21 cellular contexts compared by ENCODE assay signal in the genomic region with DNA sequence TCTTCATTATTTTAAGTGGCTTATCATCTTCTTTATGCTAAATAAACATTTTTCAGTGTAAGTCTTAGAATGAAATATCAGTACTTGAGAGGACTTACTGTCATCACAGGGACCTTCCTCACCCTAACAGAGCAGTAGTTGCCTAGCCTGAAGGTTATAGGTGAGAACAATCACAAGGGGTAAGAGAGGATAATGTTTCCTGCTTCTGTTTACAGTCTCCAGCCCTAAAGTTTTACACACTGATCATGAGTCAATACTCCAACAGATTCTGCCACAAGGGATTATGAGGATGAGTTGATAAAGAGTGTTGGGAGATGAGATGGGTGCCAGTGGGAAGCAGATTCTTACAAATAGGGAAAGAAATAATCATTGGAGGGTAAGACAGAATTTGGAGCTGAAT.
"Had no signal": no experiment of that assay in that cellular context is flagged by ENCODE, and none has a peak within 500 bp of the region (broad histone marks: within the 10 kb centered on the region; RNA-seq: fewer than 3 reads in every experiment).

No MANE protein-coding gene starts in this region.

- H3K27ac ChIP-seq: esophagus squamous epithelium, left lung, neural progenitor cell, prostate gland, right atrium auricular region, stomach, thyroid gland, vagina had no signal

- ATAC-seq: left lung; naive thymus-derived CD4-positive, alpha-beta T cell; sciatic nerve; stimulated activated effector memory CD8-positive, alpha-beta T cell treated with anti-CD3 and anti-CD28 coated beads, Interleukin-12 subunit alpha, Interleukin-12 subunit beta, amount 100 ng/mL, for 72 hours had no signal

- H3K27me3 ChIP-seq: esophagus squamous epithelium, left lung, neural progenitor cell, right atrium auricular region, stomach, thyroid gland, vagina had no signal

- H3K4me3 ChIP-seq: esophagus squamous epithelium, left lung, neural progenitor cell, prostate gland, right atrium auricular region, smooth muscle cell, stomach, thyroid gland, vagina had no signal

- H3K36me3 ChIP-seq: esophagus squamous epithelium, left lung, neural progenitor cell, prostate gland, right atrium auricular region, stomach, thyroid gland, vagina had no signal

- H3K4me1 ChIP-seq: esophagus squamous epithelium, left lung, neural progenitor cell, prostate gland, right atrium auricular region, stomach, thyroid gland, vagina had no signal

- H3K9me3 ChIP-seq: prostate gland, thyroid gland, vagina had no signal

- DNase-seq: effector CD8-positive, alpha-beta T cell; esophagus squamous epithelium; foreskin melanocyte; kidney; left lung; mesenchymal stem cell; naive thymus-derived CD4-positive, alpha-beta T cell; stimulated activated CD4-positive, alpha-beta T cell treated with anti-CD3 and anti-CD28 coated beads, Interleukin-12 subunit alpha, Interleukin-12 subunit beta, amount 100 ng/mL, for 4 hours; stimulated activated CD4-positive, alpha-beta T cell treated with anti-CD3 and anti-CD28 coated beads, Interleukin-1b, Interleukin-23, amount 100 ng/mL, for 48 hours; stimulated activated CD4-positive, alpha-beta T cell treated with anti-CD3 and anti-CD28 coated beads, Interleukin-4, amount 100 ng/mL, for 24 hours; stimulated activated naive CD4-positive, alpha-beta T cell treated with Interleukin-2 at 50 U/mL for 16 hours; stomach; thyroid gland; trophoblast cell had no signal
